ENCODE assay signal across 8 cellular contexts in the genomic region with DNA sequence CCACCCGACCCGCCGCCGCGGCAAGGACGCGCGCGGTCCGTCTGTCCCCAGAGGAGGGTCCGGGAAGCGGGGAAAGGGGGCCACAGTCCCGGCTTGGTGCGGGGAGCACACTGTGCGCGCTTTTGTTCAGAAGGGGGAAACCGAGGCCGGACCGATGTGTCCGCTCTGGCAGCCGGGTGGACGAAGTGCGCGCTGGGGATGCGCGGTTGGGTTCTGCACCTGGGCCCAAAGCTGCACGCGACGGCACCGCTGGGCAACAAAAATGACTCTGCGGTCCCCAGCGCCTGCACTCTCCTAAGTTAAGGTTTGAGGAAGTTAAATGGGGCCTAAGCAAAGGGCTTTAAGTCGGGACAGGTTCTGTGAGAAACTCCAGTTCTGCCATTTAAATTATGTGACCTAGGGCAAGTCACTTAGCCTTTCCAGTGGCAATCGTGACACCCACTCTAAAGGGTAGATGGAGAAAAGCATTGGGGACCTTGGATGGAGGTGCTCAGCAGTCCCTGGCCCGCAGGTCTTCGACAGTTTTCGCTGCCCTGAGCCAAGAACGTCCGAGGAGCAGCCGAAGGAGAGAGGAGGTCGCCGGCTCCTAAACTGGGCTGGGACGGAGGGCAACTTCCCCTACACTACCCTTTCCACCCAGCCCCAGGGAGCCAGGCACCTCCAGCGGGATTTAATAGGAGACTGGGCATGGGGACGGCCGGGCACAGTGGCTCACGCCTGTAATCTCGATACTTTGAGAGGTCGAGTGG. TPM values are rescaled to one million over a fixed set of nuclear protein-coding genes. Genes with fewer than 3 reads are reported as not detected.
DNase-seq lines count a peak whose midpoint lies in the region; ATAC-seq and TF ChIP-seq lines count a peak whose summit lies in the region.

No MANE protein-coding gene starts in this region.

- H3K4me3 ChIP-seq in Karpas-422 (ENCODE audit: low read length) (peak overlapping the region; percentile 76), fibroblast of pulmonary artery (replicated peaks; ENCODE audit: low read depth, low read length) (peak overlapping the region; percentile 91)

- POLR2A ChIA-PET in activated CD8-positive, alpha-beta T cell treated with anti-CD3 and anti-CD28 coated beads for 36 hours (lab: Charles Lee), result interaction anchor here (0.6 to 2.5 kb wide), 4 partner anchors 13 to 1251 kb away, joined by 3 to 13 read pairs (median 4); partner anchors contain the start of genes MASTL and YME1L1

- no peaks in the 10 kb centered on the region for H3K36me3 ChIP-seq in Karpas-422 (ENCODE audit: insufficient read depth, low read length)

- H2AFZ ChIP-seq in Karpas-422 (ENCODE audit: low read length), result no peak overlapping the region

- CTCF ChIA-PET in activated CD8-positive, alpha-beta T cell treated with anti-CD3 and anti-CD28 coated beads for 36 hours (lab: Charles Lee), result no interaction called here

- H3K36me3 Mint-ChIP-seq in activated CD8-positive, alpha-beta T cell treated with anti-CD3 and anti-CD28 coated beads for 36 hours (ENCODE audit: low read depth), result peaks cover 28% of the 10 kb centered on the region
- H3K36me3 Mint-ChIP-seq in natural killer cell, result no peaks in the 10 kb centered on the region

- H3K4me1 Mint-ChIP-seq in activated CD8-positive, alpha-beta T cell treated with anti-CD3 and anti-CD28 coated beads for 36 hours (ENCODE audit: low read depth), result peaks cover 19% of the 10 kb centered on the region
- H3K4me1 Mint-ChIP-seq in natural killer cell, result peaks cover 41 to 44% of the 10 kb centered on the region in 2 donors

- H3K9me3 ChIP-seq in Karpas-422 (ENCODE audit: low read length), result no peaks in the 10 kb centered on the region

- no peaks in the 10 kb centered on the region for H4K20me1 ChIP-seq in Karpas-422 (ENCODE audit: insufficient read depth, low read depth, low read length)

- no peaks in the 10 kb centered on the region for H3K9me3 Mint-ChIP-seq in activated CD8-positive, alpha-beta T cell treated with anti-CD3 and anti-CD28 coated beads for 36 hours
- H3K9me3 Mint-ChIP-seq in natural killer cell, result no peaks in the 10 kb centered on the region

- no peaks in the 10 kb centered on the region for H3K27me3 ChIP-seq in Karpas-422 (ENCODE audit: low read length)

- peak overlapping the region; percentile 88 for H3K4me2 ChIP-seq in Karpas-422 (ENCODE audit: low read depth, low read length, poor library complexity, severe bottlenecking)

- no peaks in the 10 kb centered on the region for H3K9me2 ChIP-seq in Karpas-422 (replicated peaks; ENCODE audit: insufficient read depth, low read length)

- H3K27me3 Mint-ChIP-seq in activated CD8-positive, alpha-beta T cell treated with anti-CD3 and anti-CD28 coated beads for 36 hours, result no peaks in the 10 kb centered on the region
- H3K27me3 Mint-ChIP-seq in natural killer cell (ENCODE audit: low read depth in 2 of 2), result no peaks in the 10 kb centered on the region

- H3K9ac ChIP-seq in Karpas-422 (ENCODE audit: low read length), result peak overlapping the region; percentile 84

- DNase-seq in NCI-H146 (lab: John Stamatoyannopoulos, UW), result peak; percentile 49
- no peak for DNase-seq in NCI-H146 treated with DMSO at 0.1 percent for 48 hours (lab: John Stamatoyannopoulos, UW; ENCODE audit: unreplicated experiment)
- DNase-seq in Karpas-422, result peak; percentile 87
- DNase-seq in activated CD8-positive, alpha-beta T cell treated with anti-CD3 and anti-CD28 coated beads for 36 hours, result peak; percentile 51
- DNase-seq in fibroblast of pulmonary artery (ENCODE audit: low read depth), result peak; percentile 4
- DNase-seq in natural killer cell, result peak; percentile 38

- no peak for TF ChIP-seq CTCF in activated CD8-positive, alpha-beta T cell treated with anti-CD3 and anti-CD28 coated beads for 36 hours (IDR thresholded peaks at IDR 0.05)
- no peak for TF ChIP-seq CTCF in fibroblast of pulmonary artery (IDR thresholded peaks at IDR 0.05; ENCODE audit: low read length, missing control alignments)
- no peak for TF ChIP-seq CTCF in natural killer cell (IDR thresholded peaks at IDR 0.05)

- peak overlapping the region; percentile 99 for H3K27ac Mint-ChIP-seq in activated CD8-positive, alpha-beta T cell treated with anti-CD3 and anti-CD28 coated beads for 36 hours
- H3K27ac Mint-ChIP-seq in natural killer cell, result peak overlapping the region; percentile 98

- ATAC-seq in GM21723 (IDR thresholded peaks at IDR 0.05; ENCODE audit: unreplicated experiment), result peak; percentile 19
- ATAC-seq in activated CD8-positive, alpha-beta T cell treated with anti-CD3 and anti-CD28 coated beads for 36 hours, result peak; percentile 1
- peak in 2 of 3 donors; percentile 1 to 8 for ATAC-seq in natural killer cell
- ATAC-seq in HG03139 (IDR thresholded peaks at IDR 0.05; ENCODE audit: unreplicated experiment), result no peak

- peaks cover 41% of the 10 kb centered on the region for H3K4me1 ChIP-seq in Karpas-422 (ENCODE audit: low read length)

- intact Hi-C loops in activated CD8-positive, alpha-beta T cell treated with anti-CD3 and anti-CD28 coated beads for 36 hours (cut with micrococcal nuclease), result loop anchor here (5.0 kb wide), 1 partner anchor 139 kb away; the partner anchor contains the start of gene ANKRD26
- intact Hi-C loops in natural killer cell (cut with micrococcal nuclease), result loop anchor here (1.0 to 5.0 kb wide), 3 partner anchors 16 to 1291 kb away; partner anchors contain the start of genes RAB18 and WAC

- H3K27ac ChIP-seq in Karpas-422 (ENCODE audit: low read length), result peak overlapping the region; percentile 96

- H3K4me3 Mint-ChIP-seq in activated CD8-positive, alpha-beta T cell treated with anti-CD3 and anti-CD28 coated beads for 36 hours, result peak overlapping the region; percentile 94
- H3K4me3 Mint-ChIP-seq in natural killer cell, result peak overlapping the region; percentile 95

- peaks cover 46% of the 10 kb centered on the region for H3K79me2 ChIP-seq in Karpas-422 (ENCODE audit: low read length)

RNA-seq across cellular contexts. Expression of gene ACBD5, which starts 0.5 kb away (rescaled TPM):
- 18.3 and 18.4 TPM in 2 replicates for total RNA-seq in Karpas-422 (2014; rRNA removed; shearing (Covaris generic); ENCODE audit: low replicate concordance)
- 10 to 100 TPM; 17.0 to 19.0 TPM for total RNA-seq in activated CD8-positive, alpha-beta T cell treated with anti-CD3 and anti-CD28 coated beads for 36 hours
- 10 to 100 TPM; 38.2 to 58.8 (median 47.4) TPM for total RNA-seq in natural killer cell
